Comparison of ENCODE assay signal across 2 cellular contexts in the genomic region with DNA sequence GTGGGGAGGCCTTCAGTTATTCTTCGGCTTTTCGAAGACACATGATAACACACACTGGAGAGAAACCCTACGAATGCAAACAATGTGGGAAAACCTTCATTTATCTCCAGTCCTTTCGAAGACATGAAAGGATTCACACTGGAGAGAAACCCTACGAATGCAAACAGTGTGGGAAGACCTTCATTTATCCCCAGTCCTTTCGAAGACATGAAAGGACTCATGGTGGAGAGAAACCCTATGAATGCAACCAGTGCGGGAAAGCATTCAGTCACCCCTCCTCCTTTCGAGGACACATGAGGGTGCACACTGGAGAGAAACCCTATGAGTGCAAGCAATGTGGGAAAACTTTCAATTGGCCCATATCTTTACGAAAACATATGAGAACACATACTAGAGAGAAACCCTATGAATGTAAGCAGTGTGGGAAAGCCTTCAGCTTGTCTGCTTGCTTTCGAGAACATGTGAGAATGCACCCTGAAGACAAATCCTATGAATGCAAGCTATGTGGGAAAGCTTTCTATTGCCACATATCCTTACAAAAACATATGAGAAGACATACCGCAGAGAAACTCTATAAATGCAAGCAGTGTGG.
TF ChIP-seq lines count a peak whose summit lies in the region.

No MANE protein-coding gene starts in this region.

TF ChIP-seq in GM23338, 12 proteins besides CTCF, POLR2A, EP300 and RAD21:
- no peak for TF ChIP-seq EZH2 (IDR thresholded peaks at IDR 0.05; ENCODE audit: low read depth, unreplicated experiment)

TF ChIP-seq in liver, 16 proteins besides CTCF, POLR2A, EP300 and RAD21:
- no peak for TF ChIP-seq EGR1 (IDR thresholded peaks at IDR 0.05; ENCODE audit: low read depth in 2 of 2)
- TF ChIP-seq ZBTB33 (IDR thresholded peaks at IDR 0.05), result no peak
- TF ChIP-seq HNF4G (IDR thresholded peaks at IDR 0.05), result no peak
- no peak for TF ChIP-seq TAF1 (conservative IDR thresholded peaks at IDR 0.05)
- TF ChIP-seq GABPA (IDR thresholded peaks at IDR 0.05 in 1 of 2, conservative IDR thresholded peaks at IDR 0.05 in 1 of 2), result no peak
- TF ChIP-seq JUND (IDR thresholded peaks at IDR 0.05), result no peak
- no peak for TF ChIP-seq NR2F2 (IDR thresholded peaks at IDR 0.05)
- no peak for TF ChIP-seq HNF4A (conservative IDR thresholded peaks at IDR 0.05)
- TF ChIP-seq FOXA1 (IDR thresholded peaks at IDR 0.05), result no peak
- TF ChIP-seq MAX (IDR thresholded peaks at IDR 0.05), result no peak
- TF ChIP-seq FOXA2 (IDR thresholded peaks at IDR 0.05), result no peak
- TF ChIP-seq REST (IDR thresholded peaks at IDR 0.05), result no peak
- no peak for TF ChIP-seq RXRA (IDR thresholded peaks at IDR 0.05)
- TF ChIP-seq ATF3 (IDR thresholded peaks at IDR 0.05), result no peak
- no peak for TF ChIP-seq YY1 (IDR thresholded peaks at IDR 0.05)
- no peak for TF ChIP-seq SP1 (IDR thresholded peaks at IDR 0.05)
